In the genomic region with DNA sequence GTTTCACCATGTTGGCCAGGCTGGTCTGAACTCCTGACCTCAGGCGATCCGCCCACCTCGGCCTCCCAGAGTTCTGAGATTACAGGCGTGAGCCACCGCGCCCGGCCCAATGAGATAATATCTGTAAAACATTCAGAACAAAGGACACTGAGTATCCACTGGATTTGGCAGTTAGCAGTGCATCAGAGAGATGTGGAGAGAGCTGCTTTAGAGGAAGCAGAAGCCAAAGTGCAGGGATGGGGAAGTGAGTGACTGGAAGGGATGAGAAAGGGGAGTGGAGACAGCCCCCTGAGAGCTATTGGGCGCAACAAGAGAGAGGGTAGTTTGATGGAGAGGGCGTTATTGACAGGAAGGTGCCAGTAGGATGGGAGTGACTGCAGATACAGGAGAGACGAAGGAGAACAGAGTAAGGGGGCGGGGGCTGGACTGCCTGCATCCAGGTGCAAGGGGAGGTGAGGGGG, we compare ENCODE assay signal across 1 cellular context.
TF ChIP-seq lines count a peak whose summit lies in the region.

No MANE protein-coding gene starts in this region.

TF ChIP-seq in IMR-90, 13 proteins besides CTCF, POLR2A, EP300 and RAD21:
- TF ChIP-seq, protein P1, sequence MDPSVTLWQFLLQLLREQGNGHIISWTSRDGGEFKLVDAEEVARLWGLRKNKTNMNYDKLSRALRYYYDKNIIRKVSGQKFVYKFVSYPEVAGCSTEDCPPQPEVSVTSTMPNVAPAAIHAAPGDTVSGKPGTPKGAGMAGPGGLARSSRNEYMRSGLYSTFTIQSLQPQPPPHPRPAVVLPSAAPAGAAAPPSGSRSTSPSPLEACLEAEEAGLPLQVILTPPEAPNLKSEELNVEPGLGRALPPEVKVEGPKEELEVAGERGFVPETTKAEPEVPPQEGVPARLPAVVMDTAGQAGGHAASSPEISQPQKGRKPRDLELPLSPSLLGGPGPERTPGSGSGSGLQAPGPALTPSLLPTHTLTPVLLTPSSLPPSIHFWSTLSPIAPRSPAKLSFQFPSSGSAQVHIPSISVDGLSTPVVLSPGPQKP (IDR thresholded peaks at IDR 0.05; ENCODE audit: borderline replicate concordance, low read depth, low read length), result no peak
- TF ChIP-seq FOS (IDR thresholded peaks at IDR 0.05; ENCODE audit: low read depth, low read length) (no peak), SMC3 (IDR thresholded peaks at IDR 0.05; ENCODE audit: low read depth, low read length) (no peak), CEBPB (IDR thresholded peaks at IDR 0.05; ENCODE audit: low read depth, low read length) (no peak), MXI1 (IDR thresholded peaks at IDR 0.05; ENCODE audit: borderline replicate concordance, low read depth, low read length) (no peak), RFX5 (IDR thresholded peaks at IDR 0.05; ENCODE audit: low read depth, low read length) (no peak)
